32 cellular contexts compared by ENCODE assay signal in the genomic region with DNA sequence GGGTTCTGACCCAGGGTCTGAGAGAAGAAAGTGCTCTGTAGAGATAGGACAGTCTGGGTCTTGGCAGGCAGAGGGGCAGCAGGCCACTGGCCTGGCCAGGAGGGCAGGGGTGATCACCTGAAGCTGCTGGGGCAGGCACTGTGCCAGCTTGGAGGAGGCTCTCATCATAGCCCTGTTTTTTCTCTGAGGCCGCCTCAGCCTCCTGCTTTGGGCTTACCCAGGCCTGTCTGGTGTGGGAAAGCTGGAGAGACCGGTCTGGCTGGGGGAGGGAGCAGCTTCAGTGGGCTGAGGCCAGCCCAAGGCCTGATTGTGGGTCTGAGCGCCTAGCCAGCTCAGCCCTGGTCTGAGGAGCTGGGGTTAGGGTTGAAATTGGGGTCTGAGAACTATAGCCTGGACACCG. TPM values are rescaled to one million over a fixed set of nuclear protein-coding genes. Genes with fewer than 3 reads are reported as not detected.
A peak's percentile ranks its signal among the peaks of the same experiment; 100 is the strongest.
DNase-seq lines count a peak whose midpoint lies in the region; ATAC-seq, FAIRE-seq and TF ChIP-seq lines count a peak whose summit lies in the region.
"Had no signal": no experiment of that assay in that cellular context is flagged by ENCODE, and none has a peak within 500 bp of the region (broad histone marks: within the 10 kb centered on the region; RNA-seq: fewer than 3 reads in every experiment).

No MANE protein-coding gene starts in this region.

- TF ChIP-seq EP300 in HepG2 (IDR thresholded peaks at IDR 0.05; ENCODE audit: low read depth in 2 of 2, low read length in 2 of 2) (no peak), HepG2 (CRISPR knock-in tag; IDR thresholded peaks at IDR 0.05; ENCODE audit: borderline replicate concordance) (no peak), suprapubic skin (IDR thresholded peaks at IDR 0.05) (no peak)

- POLR2A ChIA-PET in HepG2 (lab: Yijun Ruan, JAX): no interaction called here
- POLR2A ChIA-PET in Caco-2 (lab: Charles Lee): no interaction called here

- 94% methylated on average over 2 of the region's 4 CpGs for WGBS in HepG2 (ENCODE audit: low lambda C conversion rate)
- 57% methylated on average over 1 of the region's 4 CpGs for WGBS in suprapubic skin

- in situ Hi-C loops in HepG2 (cut with HindIII; ENCODE audit: extremely low pct_ligation_motif_present, low pct_unique_long_range_greater_than_20kb): loop anchor here (5.0 kb wide), 2 partner anchors 172 to 377 kb away; no protein-coding TSS in a partner anchor

- H3K27me3 Mint-ChIP-seq in Caco-2 (ENCODE audit: insufficient read depth, unreplicated experiment): no peaks in the 10 kb centered on the region

- H3K9ac ChIP-seq in HepG2 (ENCODE audit: insufficient read depth, low read depth, low read length): no peak overlapping the region

- no peak for ATAC-seq in HepG2
- ATAC-seq: body of pancreas, pancreas had no signal

- peaks cover 9% of the 10 kb centered on the region for H3K36me3 Mint-ChIP-seq in Caco-2 (ENCODE audit: insufficient read depth, unreplicated experiment)
- H3K36me3 Mint-ChIP-seq: activated CD4-positive, alpha-beta memory T cell treated with anti-CD3 and anti-CD28 coated beads for 36 hours; immature natural killer cell; memory B cell had no signal

- FAIRE-seq in bronchial epithelial cell (lab: Jason Lieb, UNC) (no peak), HepG2 (lab: Jason Lieb, UNC) (no peak)
- FAIRE-seq: pancreas, TTC549 had no signal

- H3K27ac ChIP-seq in HepG2 (ENCODE audit: extremely low read length, insufficient read depth, low read length) (no peak overlapping the region), suprapubic skin (peak overlapping the region; percentile 65), WERI-Rb-1 (no peak overlapping the region)
- H3K27ac ChIP-seq: 22Rv1, adrenal gland, body of pancreas, pancreas, right atrium auricular region, upper lobe of left lung had no signal

- intact Hi-C loops in HepG2 (cut with micrococcal nuclease; ENCODE audit: unreplicated experiment): loop anchor here (5.0 kb wide), 1 partner anchor 348 kb away; no protein-coding TSS in a partner anchor
- intact Hi-C loops in Caco-2 (cut with micrococcal nuclease; ENCODE audit: unreplicated experiment): loop anchor here (5.0 kb wide), 2 partner anchors 133 to 228 kb away; no protein-coding TSS in a partner anchor

- no peak overlapping the region for H3K4me3 Mint-ChIP-seq in Caco-2 (ENCODE audit: unreplicated experiment)
- H3K4me3 Mint-ChIP-seq: activated CD4-positive, alpha-beta memory T cell treated with anti-CD3 and anti-CD28 coated beads for 36 hours; activated naive CD4-positive, alpha-beta T cell treated with anti-CD3 and anti-CD28 coated beads for 36 hours; immature natural killer cell; memory B cell; nephron progenitor cell had no signal

- H3K4me3 ChIP-seq in bronchial epithelial cell (ENCODE audit: low read depth, low read length): no peak overlapping the region
- H3K4me3 ChIP-seq in HepG2 (replicated peaks in 1 of 3; ENCODE audit: insufficient read depth in 1 of 3, low read depth in 2 of 3, low read length in 3 of 3): no peak overlapping the region
- H3K4me3 ChIP-seq in suprapubic skin: no peak overlapping the region
- no peak overlapping the region for H3K4me3 ChIP-seq in Caco-2 (ENCODE audit: low read depth, low read length)
- H3K4me3 ChIP-seq in WERI-Rb-1 (ENCODE audit: low read depth, low read length): no peak overlapping the region
- H3K4me3 ChIP-seq: adrenal gland, body of pancreas, pancreas, right atrium auricular region, upper lobe of left lung had no signal

- H3K9me3 ChIP-seq in HepG2 (ENCODE audit: low read length) (no peaks in the 10 kb centered on the region), suprapubic skin (no peaks in the 10 kb centered on the region), Caco-2 (no peaks in the 10 kb centered on the region), WERI-Rb-1 (ENCODE audit: severe bottlenecking) (no peaks in the 10 kb centered on the region)
- H3K9me3 ChIP-seq: adrenal gland, body of pancreas, pancreas, right atrium auricular region, upper lobe of left lung had no signal

- H3K4me1 ChIP-seq in HepG2 (ENCODE audit: insufficient read depth, low read length): peaks cover 38% of the 10 kb centered on the region
- peaks cover 46% of the 10 kb centered on the region for H3K4me1 ChIP-seq in suprapubic skin
- H3K4me1 ChIP-seq in Caco-2: peaks cover 25% of the 10 kb centered on the region

- no peak for TF ChIP-seq RAD21 in HepG2 (CRISPR knock-in tag; IDR thresholded peaks at IDR 0.05)

- CTCF ChIA-PET in HepG2 (lab: Yijun Ruan, JAX; ENCODE audit: low intra/inter-chr PET ratio, low total read pairs): no interaction called here
- CTCF ChIA-PET in Caco-2 (lab: Charles Lee): interaction anchor here (0.6 to 2.4 kb wide), 5 partner anchors 14 to 172 kb away, joined by 3 to 13 read pairs (median 3); partner anchors contain the start of gene ZHX3

- H3K27me3 ChIP-seq in bronchial epithelial cell (ENCODE audit: control insufficient read depth, insufficient read depth, low read length) (no peaks in the 10 kb centered on the region), HepG2 (ENCODE audit: control insufficient read depth in 1 of 2, insufficient read depth in 2 of 2, low read length in 2 of 2) (peaks cover 0 to 2% of the 10 kb centered on the region in 2 experiments; a peak in 2 of 5 replicates), suprapubic skin (no peaks in the 10 kb centered on the region), Caco-2 (replicated peaks; ENCODE audit: control insufficient read depth, insufficient read depth, low read length) (no peaks in the 10 kb centered on the region), WERI-Rb-1 (ENCODE audit: insufficient read depth, low read depth, severe bottlenecking) (no peaks in the 10 kb centered on the region)
- H3K27me3 ChIP-seq: adrenal gland, body of pancreas, pancreas, right atrium auricular region, upper lobe of left lung had no signal

- no peak for TF ChIP-seq CTCF in bronchial epithelial cell (IDR thresholded peaks at IDR 0.05; ENCODE audit: insufficient read depth, low read length, severe bottlenecking)
- no peak for TF ChIP-seq CTCF in HepG2 (CRISPR knock-in tag; IDR thresholded peaks at IDR 0.05)
- no peak for TF ChIP-seq CTCF in suprapubic skin (IDR thresholded peaks at IDR 0.05)
- no peak for TF ChIP-seq CTCF in Caco-2 (IDR thresholded peaks at IDR 0.05; ENCODE audit: insufficient read depth in 1 of 2, low read depth in 1 of 2, low read length in 1 of 2, severe bottlenecking in 1 of 2, unreplicated experiment in 1 of 2)
- no peak for TF ChIP-seq CTCF in WERI-Rb-1 (IDR thresholded peaks at IDR 0.05; ENCODE audit: low read depth, low read length)

- H3K4me2 ChIP-seq in HepG2 (ENCODE audit: low read depth, low read length): no peak overlapping the region

- TF ChIP-seq POLR2A in HepG2 (IDR thresholded peaks at IDR 0.05; ENCODE audit: insufficient read depth in 1 of 2, low read depth in 2 of 2, low read length in 2 of 2): no peak
- no peak for TF ChIP-seq POLR2A in suprapubic skin (IDR thresholded peaks at IDR 0.05)

- no peak overlapping the region for H3K27ac Mint-ChIP-seq in Caco-2 (ENCODE audit: unreplicated experiment)
- H3K27ac Mint-ChIP-seq: activated CD4-positive, alpha-beta memory T cell treated with anti-CD3 and anti-CD28 coated beads for 36 hours; activated naive CD4-positive, alpha-beta T cell treated with anti-CD3 and anti-CD28 coated beads for 36 hours; memory B cell; nephron progenitor cell had no signal

- H3K36me3 ChIP-seq in bronchial epithelial cell (ENCODE audit: control insufficient read depth, insufficient read depth, low read length) (peaks cover 19% of the 10 kb centered on the region), HepG2 (replicated peaks in 1 of 2; ENCODE audit: control insufficient read depth in 1 of 2, insufficient read depth in 2 of 2, low read length in 2 of 2) (peaks cover 6 to 12% of the 10 kb centered on the region in 2 experiments; a peak in 2 of 5 replicates), suprapubic skin (peaks cover 33% of the 10 kb centered on the region), Caco-2 (ENCODE audit: control insufficient read depth, insufficient read depth, low read length) (no peaks in the 10 kb centered on the region), WERI-Rb-1 (no peaks in the 10 kb centered on the region)
- H3K36me3 ChIP-seq: pancreas had no signal

- peaks cover 5% of the 10 kb centered on the region for H3K79me2 ChIP-seq in HepG2 (ENCODE audit: insufficient read depth, low read length)

- no TSS peak for BruUV-seq in HepG2 (replicated peaks; lab: Mats Ljungman, UMichigan)
- BruUV-seq in Caco-2 (replicated peaks; lab: Mats Ljungman, UMichigan): no TSS peak

- peak; percentile 32 for DNase-seq in SIG-M5 treated with dmso at 0.1 percent for 504 hours (lab: John Stamatoyannopoulos, UW; ENCODE audit: unreplicated experiment)
- no peak for DNase-seq in SIG-M5 (lab: John Stamatoyannopoulos, UW)
- peak; percentile 35 for DNase-seq in bronchial epithelial cell (ENCODE audit: low read depth)
- no peak for DNase-seq in HepG2 (ENCODE audit: low spot score)
- no peak for DNase-seq in suprapubic skin (ENCODE audit: low spot score in 2 of 2)
- no peak for DNase-seq in Caco-2
- DNase-seq in occipital lobe (lab: John Stamatoyannopoulos, UW): no peak
- DNase-seq in WERI-Rb-1: no peak
- DNase-seq: activated CD4-positive, alpha-beta memory T cell treated with anti-CD3 and anti-CD28 coated beads for 36 hours; activated CD4-positive, CD25-positive, alpha-beta regulatory T cell treated with anti-CD3 and anti-CD28 coated beads, Interleukin-2, amount 50 U/mL, for 72 hours; activated naive CD4-positive, alpha-beta T cell treated with anti-CD3 and anti-CD28 coated beads for 36 hours; adrenal gland; C1 segment of cervical spinal cord; cerebellar nuclear complex; DMS79 treated with DMSO at 0.1 percent for 48 hours; GF-D8; hypothalamus; immature natural killer cell; NCI-H1092 treated with DMSO at 0.1 percent for 48 hours; NCI-H1694 treated with DMSO at 0.1 percent for 48 hours; NCI-H82; nephron progenitor cell; stimulated activated CD4-positive, alpha-beta T cell treated with anti-CD3 and anti-CD28 coated beads, Interleukin-12 subunit alpha, Interleukin-12 subunit beta, amount 100 ng/mL, for 4 hours; stimulated activated CD4-positive, alpha-beta T cell treated with anti-CD3 and anti-CD28 coated beads, Interleukin-2, amount 100 ng/mL, for 48 hours; upper lobe of left lung had no signal

- H4K20me1 ChIP-seq in HepG2 (ENCODE audit: insufficient read depth, low read length): peaks cover 4% of the 10 kb centered on the region; the same call in 1 of the 2 replicates

- peaks cover 18% of the 10 kb centered on the region for H3K4me1 Mint-ChIP-seq in Caco-2 (ENCODE audit: low read depth, unreplicated experiment)

- H3K9me3 Mint-ChIP-seq in Caco-2 (ENCODE audit: unreplicated experiment): no peaks in the 10 kb centered on the region
- H3K9me3 Mint-ChIP-seq: activated CD4-positive, alpha-beta memory T cell treated with anti-CD3 and anti-CD28 coated beads for 36 hours; activated naive CD4-positive, alpha-beta T cell treated with anti-CD3 and anti-CD28 coated beads for 36 hours; immature natural killer cell; memory B cell; nephron progenitor cell had no signal

- H2AFZ ChIP-seq in HepG2 (ENCODE audit: low read length): no peak overlapping the region

RNA-seq across cellular contexts. Expression of gene LPIN3, which starts 3.9 kb away (rescaled TPM):
- total RNA-seq in bronchial epithelial cell (3.9 and 10.0 TPM in 2 replicates), HepG2 (2016; rRNA removed; fragmentation: Illumina TruSeq; extraction: Trizol) (3.5 and 14.2 TPM in 2 replicates), suprapubic skin (100 to 1,000 TPM in 1 of 4 donors, 10 to 100 TPM in 3; 74.6 to 213 (median 85.2) TPM), Caco-2 (2022) (32.6 and 32.8 TPM in 2 replicates), occipital lobe (0.16 TPM)
- 1.1 and 1.2 TPM in 2 replicates for total RNA-seq in HepG2 (2016; cell fraction: cytosol; rRNA removed; fragmentation: Illumina TruSeq; extraction: Trizol; ENCODE audit: low read depth)
- 2.8 and 12.1 TPM in 2 replicates for total RNA-seq in HepG2 (2016; cell fraction: insoluble cytoplasmic fraction; rRNA removed; fragmentation: Illumina TruSeq; extraction: Trizol)
- total RNA-seq in HepG2 (2016; cell fraction: membrane; rRNA removed; fragmentation: Illumina TruSeq; extraction: Trizol): 1.00 and 1.4 TPM in 2 replicates
- total RNA-seq in HepG2 (2016; cell fraction: nucleus; rRNA removed; fragmentation: Illumina TruSeq; extraction: Trizol): 17.9 and 18.2 TPM in 2 replicates
- polyA plus RNA-seq in HepG2 (2011; rRNA removed): 28.6 and 43.6 TPM in 2 replicates
- polyA plus RNA-seq in HepG2 (2011; cell fraction: cytosol; rRNA removed): 3.2 and 4.6 TPM in 2 replicates
- polyA plus RNA-seq in HepG2 (2011; cell fraction: nucleus; rRNA removed): 337 and 399 TPM in 2 replicates
- polyA plus RNA-seq in HepG2 (2012): 15.0 and 15.8 TPM in 2 replicates
- polyA plus RNA-seq in HepG2 (2016; cell fraction: cytosol; fragmentation: Illumina TruSeq; extraction: Trizol; ENCODE audit: low read depth): 0.34 and 0.35 TPM in 2 replicates
- 1.9 and 3.7 TPM in 2 replicates for polyA plus RNA-seq in HepG2 (2016; cell fraction: insoluble cytoplasmic fraction; fragmentation: Illumina TruSeq; extraction: Trizol; ENCODE audit: low read depth)
- polyA plus RNA-seq in HepG2 (2016; cell fraction: membrane; fragmentation: Illumina TruSeq; extraction: Trizol; ENCODE audit: low read depth): 0.42 and 0.58 TPM in 2 replicates
- polyA plus RNA-seq in HepG2 (2016; cell fraction: nucleus; fragmentation: Illumina TruSeq; extraction: Trizol; ENCODE audit: insufficient read depth, low read depth): 71.3 and 85.0 TPM in 2 replicates
- 5.4 and 16.3 TPM in 2 replicates for polyA minus RNA-seq in HepG2 (2011; rRNA and poly(A)+ RNA removed; ENCODE audit: low replicate concordance)
- polyA minus RNA-seq in HepG2 (2011; cell fraction: cytosol; rRNA and poly(A)+ RNA removed): 4.1 and 4.4 TPM in 2 replicates
- polyA minus RNA-seq in HepG2 (2011; cell fraction: nucleus; rRNA and poly(A)+ RNA removed): 35.8 and 39.4 TPM in 2 replicates

RNA-seq across cellular contexts. Expression of gene EMILIN3, which starts 22.1 kb away (rescaled TPM):
- total RNA-seq in bronchial epithelial cell: not detected in 2 replicates
- 0.14 and 0.29 TPM in 2 replicates for total RNA-seq in HepG2 (2016; rRNA removed; fragmentation: Illumina TruSeq; extraction: Trizol)
- total RNA-seq in HepG2 (2016; cell fraction: cytosol; rRNA removed; fragmentation: Illumina TruSeq; extraction: Trizol; ENCODE audit: low read depth): 0.10 TPM in 1 of 2 replicates, not detected in the other
- 0.16 and 0.28 TPM in 2 replicates for total RNA-seq in HepG2 (2016; cell fraction: insoluble cytoplasmic fraction; rRNA removed; fragmentation: Illumina TruSeq; extraction: Trizol)
- total RNA-seq in HepG2 (2016; cell fraction: membrane; rRNA removed; fragmentation: Illumina TruSeq; extraction: Trizol): 0.09 and 0.10 TPM in 2 replicates
- total RNA-seq in HepG2 (2016; cell fraction: nucleus; rRNA removed; fragmentation: Illumina TruSeq; extraction: Trizol): 0.16 TPM in 2 replicates
- polyA plus RNA-seq in HepG2 (2011; rRNA removed): 0.25 and 0.27 TPM in 2 replicates
- polyA plus RNA-seq in HepG2 (2011; cell fraction: cytosol; rRNA removed): 0.23 and 0.36 TPM in 2 replicates
- 0.29 and 0.35 TPM in 2 replicates for polyA plus RNA-seq in HepG2 (2011; cell fraction: nucleus; rRNA removed)
- 0.50 and 0.56 TPM in 2 replicates for polyA plus RNA-seq in HepG2 (2012)
- polyA plus RNA-seq in HepG2 (2016; cell fraction: cytosol; fragmentation: Illumina TruSeq; extraction: Trizol; ENCODE audit: low read depth): not detected in 2 replicates
- 0.10 and 0.19 TPM in 2 replicates for polyA plus RNA-seq in HepG2 (2016; cell fraction: insoluble cytoplasmic fraction; fragmentation: Illumina TruSeq; extraction: Trizol; ENCODE audit: low read depth)
- 0.05 and 0.09 TPM in 2 replicates for polyA plus RNA-seq in HepG2 (2016; cell fraction: membrane; fragmentation: Illumina TruSeq; extraction: Trizol; ENCODE audit: low read depth)
- 0.38 and 0.41 TPM in 2 replicates for polyA plus RNA-seq in HepG2 (2016; cell fraction: nucleus; fragmentation: Illumina TruSeq; extraction: Trizol; ENCODE audit: insufficient read depth, low read depth)
- 0.05 and 1.5 TPM in 2 replicates for polyA minus RNA-seq in HepG2 (2011; rRNA and poly(A)+ RNA removed; ENCODE audit: low replicate concordance)
- polyA minus RNA-seq in HepG2 (2011; cell fraction: cytosol; rRNA and poly(A)+ RNA removed): 0.18 and 0.20 TPM in 2 replicates
- polyA minus RNA-seq in HepG2 (2011; cell fraction: nucleus; rRNA and poly(A)+ RNA removed): 0.13 TPM in 1 of 2 replicates, not detected in the other
- total RNA-seq in suprapubic skin: 1 to 10 TPM; 4.4 to 7.5 (median 5.7) TPM
- total RNA-seq in Caco-2 (2022): 0.50 and 0.51 TPM in 2 replicates
- 3.1 TPM for total RNA-seq in occipital lobe
- total RNA-seq: activated CD4-positive, alpha-beta memory T cell treated with anti-CD3 and anti-CD28 coated beads for 36 hours; activated naive CD4-positive, alpha-beta T cell treated with anti-CD3 and anti-CD28 coated beads for 36 hours; LHCN-M2 had no signal
- polyA plus RNA-seq: immature natural killer cell had no signal

RNA-seq across cellular contexts. Expression of gene ZHX3, which starts 26.9 kb away (rescaled TPM):
- total RNA-seq in bronchial epithelial cell (5.8 and 14.5 TPM in 2 replicates), HepG2 (2016; rRNA removed; fragmentation: Illumina TruSeq; extraction: Trizol) (11.7 and 13.0 TPM in 2 replicates), suprapubic skin (10 to 100 TPM; 19.2 to 32.9 (median 31.4) TPM), Caco-2 (2022) (22.9 and 24.6 TPM in 2 replicates), occipital lobe (18.9 TPM)
- total RNA-seq in HepG2 (2016; cell fraction: cytosol; rRNA removed; fragmentation: Illumina TruSeq; extraction: Trizol; ENCODE audit: low read depth): 7.8 and 8.9 TPM in 2 replicates
- total RNA-seq in HepG2 (2016; cell fraction: insoluble cytoplasmic fraction; rRNA removed; fragmentation: Illumina TruSeq; extraction: Trizol): 11.9 and 13.9 TPM in 2 replicates
- 9.7 and 11.7 TPM in 2 replicates for total RNA-seq in HepG2 (2016; cell fraction: membrane; rRNA removed; fragmentation: Illumina TruSeq; extraction: Trizol)
- 13.8 and 17.1 TPM in 2 replicates for total RNA-seq in HepG2 (2016; cell fraction: nucleus; rRNA removed; fragmentation: Illumina TruSeq; extraction: Trizol)
- 8.1 and 8.4 TPM in 2 replicates for polyA plus RNA-seq in HepG2 (2011; rRNA removed)
- polyA plus RNA-seq in HepG2 (2011; cell fraction: cytosol; rRNA removed): 3.7 and 3.9 TPM in 2 replicates
- polyA plus RNA-seq in HepG2 (2011; cell fraction: nucleus; rRNA removed): 9.0 and 9.8 TPM in 2 replicates
- polyA plus RNA-seq in HepG2 (2012): 8.2 and 8.7 TPM in 2 replicates
- polyA plus RNA-seq in HepG2 (2016; cell fraction: cytosol; fragmentation: Illumina TruSeq; extraction: Trizol; ENCODE audit: low read depth): 8.5 and 10.7 TPM in 2 replicates
- polyA plus RNA-seq in HepG2 (2016; cell fraction: insoluble cytoplasmic fraction; fragmentation: Illumina TruSeq; extraction: Trizol; ENCODE audit: low read depth): 11.8 and 13.5 TPM in 2 replicates
- polyA plus RNA-seq in HepG2 (2016; cell fraction: membrane; fragmentation: Illumina TruSeq; extraction: Trizol; ENCODE audit: low read depth): 8.4 and 11.6 TPM in 2 replicates
- 15.2 and 17.6 TPM in 2 replicates for polyA plus RNA-seq in HepG2 (2016; cell fraction: nucleus; fragmentation: Illumina TruSeq; extraction: Trizol; ENCODE audit: insufficient read depth, low read depth)
- polyA minus RNA-seq in HepG2 (2011; rRNA and poly(A)+ RNA removed; ENCODE audit: low replicate concordance): 14.5 and 16.9 TPM in 2 replicates
- 4.8 and 7.9 TPM in 2 replicates for polyA minus RNA-seq in HepG2 (2011; cell fraction: cytosol; rRNA and poly(A)+ RNA removed)
- 8.8 and 10.6 TPM in 2 replicates for polyA minus RNA-seq in HepG2 (2011; cell fraction: nucleus; rRNA and poly(A)+ RNA removed)

Comparison
In these comparisons a context has a peak if more than half of its experiments do, and no peak if none do; other contexts are left out.
1. DNase-seq: peak in SIG-M5 treated with dmso at 0.1 percent for 504 hours (single experiment) and bronchial epithelial cell (single experiment); none in SIG-M5 (single experiment), HepG2 (single experiment), suprapubic skin (0 of 2), Caco-2 (0 of 2), occipital lobe (single experiment) and WERI-Rb-1 (single experiment).